ENCODE assay signal across 8 cellular contexts in the genomic region with DNA sequence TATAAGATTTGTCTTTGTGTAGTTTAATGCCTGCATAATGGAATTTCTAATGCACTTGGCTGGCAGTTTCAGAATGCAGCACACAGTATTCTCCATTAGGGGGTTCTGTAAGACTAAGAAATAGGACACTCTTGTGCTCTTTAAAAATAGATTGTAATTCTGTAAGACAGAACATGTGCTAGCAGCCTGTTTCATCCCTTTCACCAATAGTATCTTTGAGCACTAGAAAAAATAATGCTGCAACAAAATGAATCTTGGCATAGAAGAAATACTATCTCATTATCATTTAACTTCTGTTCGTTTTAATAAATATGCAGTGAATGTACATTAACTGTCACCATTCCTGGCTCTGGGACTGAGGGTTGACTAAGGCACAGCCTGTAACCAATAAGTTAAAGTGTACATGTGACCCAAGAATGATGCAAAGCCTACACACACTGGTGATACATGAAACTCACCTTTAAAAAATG. TPM values are rescaled to one million over a fixed set of nuclear protein-coding genes. Genes with fewer than 3 reads are reported as not detected.
A peak's percentile ranks its signal among the peaks of the same experiment; 100 is the strongest.
DNase-seq lines count a peak whose midpoint lies in the region; ATAC-seq and TF ChIP-seq lines count a peak whose summit lies in the region.

No MANE protein-coding gene starts in this region.

- H3K27me3 Mint-ChIP-seq in T-helper 17 cell = no peaks in the 10 kb centered on the region
- peaks cover 2% of the 10 kb centered on the region for H3K27me3 Mint-ChIP-seq in progenitor cell of endocrine pancreas
- H3K27me3 Mint-ChIP-seq in activated T-cell treated with anti-CD3 and anti-CD28 coated beads, Interleukin-2, amount 50 U/mL, for 24 hours = no peaks in the 10 kb centered on the region

- DNase-seq in DMS79 treated with DMSO at 0.1 percent for 48 hours (lab: John Stamatoyannopoulos, UW) = peak; percentile 31
- peak; percentile 61 for DNase-seq in NAMALWA (ENCODE audit: low spot score)
- no peak for DNase-seq in T-helper 17 cell
- DNase-seq in foreskin fibroblast = peak; percentile 35 to 74
- no peak for DNase-seq in progenitor cell of endocrine pancreas (ENCODE audit: low spot score, unreplicated experiment)
- no peak for DNase-seq in activated T-cell treated with anti-CD3 and anti-CD28 coated beads, Interleukin-2, amount 50 U/mL, for 24 hours

- H3K4me3 Mint-ChIP-seq in T-helper 17 cell (no peak overlapping the region), progenitor cell of endocrine pancreas (ENCODE audit: low read depth) (no peak overlapping the region)
- H3K4me3 Mint-ChIP-seq in activated T-cell treated with anti-CD3 and anti-CD28 coated beads, Interleukin-2, amount 50 U/mL, for 24 hours = no peak overlapping the region

- H3K9me3 ChIP-seq in T-helper 17 cell (ENCODE audit: control insufficient read depth, low read length, poor library complexity, severe bottlenecking) = no peaks in the 10 kb centered on the region

- peak overlapping the region; percentile 61 for H3K27ac Mint-ChIP-seq in T-helper 17 cell
- H3K27ac Mint-ChIP-seq in progenitor cell of endocrine pancreas = no peak overlapping the region
- H3K27ac Mint-ChIP-seq in activated T-cell treated with anti-CD3 and anti-CD28 coated beads, Interleukin-2, amount 50 U/mL, for 24 hours = no peak overlapping the region

- H3K9me3 Mint-ChIP-seq in progenitor cell of endocrine pancreas (ENCODE audit: low read depth) = peaks cover 3% of the 10 kb centered on the region
- H3K9me3 Mint-ChIP-seq in activated T-cell treated with anti-CD3 and anti-CD28 coated beads, Interleukin-2, amount 50 U/mL, for 24 hours = peaks cover 3% of the 10 kb centered on the region

- peak; percentile 77 for ATAC-seq in GM21717 (IDR thresholded peaks at IDR 0.05; ENCODE audit: unreplicated experiment)
- peak; percentile 60 for ATAC-seq in T-helper 17 cell
- no peak for ATAC-seq in GM21423 (IDR thresholded peaks at IDR 0.05; ENCODE audit: unreplicated experiment)

- no peak overlapping the region for H3K4me3 ChIP-seq in foreskin fibroblast (ENCODE audit: low read depth in 1 of 2, low read length in 2 of 2)

- TF ChIP-seq CTCF in foreskin fibroblast (IDR thresholded peaks at IDR 0.05; ENCODE audit: low read depth, low read length) (peak; percentile 74), progenitor cell of endocrine pancreas (IDR thresholded peaks at IDR 0.05; ENCODE audit: unreplicated experiment) (peak; percentile 79)

- H3K4me1 Mint-ChIP-seq in T-helper 17 cell (peaks cover 23% of the 10 kb centered on the region), progenitor cell of endocrine pancreas (ENCODE audit: low read depth) (peaks cover 5% of the 10 kb centered on the region)
- H3K4me1 Mint-ChIP-seq in activated T-cell treated with anti-CD3 and anti-CD28 coated beads, Interleukin-2, amount 50 U/mL, for 24 hours (ENCODE audit: low read depth) = peaks cover 39% of the 10 kb centered on the region

- H3K36me3 Mint-ChIP-seq in T-helper 17 cell (ENCODE audit: low read depth) (no peaks in the 10 kb centered on the region), progenitor cell of endocrine pancreas (ENCODE audit: insufficient read depth) (no peaks in the 10 kb centered on the region)
- H3K36me3 Mint-ChIP-seq in activated T-cell treated with anti-CD3 and anti-CD28 coated beads, Interleukin-2, amount 50 U/mL, for 24 hours (ENCODE audit: low read depth) = peaks cover 2% of the 10 kb centered on the region

RNA-seq across cellular contexts. Expression of a gene that starts 23.8 kb away (rescaled TPM):
- 10 to 100 TPM; 30.5 to 42.7 TPM for total RNA-seq in T-helper 17 cell
- 28.5 TPM in 2 replicates for total RNA-seq in progenitor cell of endocrine pancreas

Comparison
In these comparisons a context has a peak if more than half of its experiments do, and no peak if none do; other contexts are left out.
1. DNase-seq: peak in DMS79 treated with DMSO at 0.1 percent for 48 hours (single experiment), NAMALWA (single experiment) and foreskin fibroblast (2 of 2); none in T-helper 17 cell (0 of 3), progenitor cell of endocrine pancreas (single experiment) and activated T-cell treated with anti-CD3 and anti-CD28 coated beads, Interleukin-2, amount 50 U/mL, for 24 hours (single experiment).